In the genomic region with DNA sequence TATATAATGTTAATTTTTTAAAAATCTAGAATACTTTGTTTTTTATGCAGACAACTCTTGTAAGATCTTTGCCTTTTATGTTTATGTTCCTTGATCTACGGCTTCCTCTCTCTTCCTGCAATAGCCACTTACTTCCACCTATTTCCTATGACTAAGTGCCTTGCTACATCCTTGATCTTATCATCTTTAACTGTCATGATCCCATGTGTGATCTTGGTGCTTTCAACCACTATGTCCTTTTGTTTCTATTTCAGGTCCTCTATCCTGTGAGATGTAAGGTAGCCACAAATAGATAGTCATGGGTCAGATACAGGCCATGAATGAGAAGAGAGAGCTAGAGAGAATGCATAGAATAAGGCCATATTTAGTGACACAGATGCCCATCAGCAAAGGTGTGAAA, we compare ENCODE assay signal across 17 cellular contexts.
DNase-seq lines count a peak whose midpoint lies in the region; FAIRE-seq and TF ChIP-seq lines count a peak whose summit lies in the region.
"Had no signal": no experiment of that assay in that cellular context is flagged by ENCODE, and none has a peak within 500 bp of the region (broad histone marks: within the 10 kb centered on the region; RNA-seq: fewer than 3 reads in every experiment).

No MANE protein-coding gene starts in this region.

- H4K20me1 ChIP-seq in endothelial cell of umbilical vein (replicated peaks; ENCODE audit: control insufficient read depth, extremely low read depth, insufficient read depth, low read length) = no peaks in the 10 kb centered on the region

- FAIRE-seq in endothelial cell of umbilical vein (lab: Jason Lieb, UNC) = peak; percentile 40

- POLR2A ChIA-PET in endothelial cell of umbilical vein (lab: Charles Lee) = no interaction called here

- H3K4me2 ChIP-seq in endothelial cell of umbilical vein (ENCODE audit: insufficient read depth, low read length) = peak overlapping the region; percentile 82

- intact Hi-C loops in endothelial cell of umbilical vein (cut with micrococcal nuclease) = no loop called here

- H2AFZ ChIP-seq in endothelial cell of umbilical vein (ENCODE audit: low read depth, low read length) = peak overlapping the region; percentile 54

- H3K27ac ChIP-seq in endothelial cell of umbilical vein (ENCODE audit: insufficient read depth, low read depth, low read length) = no peak overlapping the region
- H3K27ac ChIP-seq: prostate gland, skin epidermis, WERI-Rb-1 had no signal

- no peak for TF ChIP-seq POLR2A in endothelial cell of umbilical vein (IDR thresholded peaks at IDR 0.05; ENCODE audit: low read depth, low read length)

- H3K79me2 ChIP-seq in endothelial cell of umbilical vein (ENCODE audit: control insufficient read depth, insufficient read depth, low read length) = no peaks in the 10 kb centered on the region

- H3K36me3 ChIP-seq in endothelial cell of umbilical vein (ENCODE audit: control insufficient read depth in 2 of 2, extremely low read depth in 1 of 2, insufficient read depth in 2 of 2, low read length in 2 of 2) = no peaks in the 10 kb centered on the region
- H3K36me3 ChIP-seq: prostate gland, WERI-Rb-1 had no signal

- TF ChIP-seq CTCF in endothelial cell of umbilical vein (IDR thresholded peaks at IDR 0.05; ENCODE audit: extremely low read depth in 1 of 2, insufficient read depth in 1 of 2, low read depth in 1 of 2, low read length in 2 of 2) = no peak

- no peaks in the 10 kb centered on the region for H3K9me1 ChIP-seq in endothelial cell of umbilical vein (replicated peaks; ENCODE audit: control insufficient read depth, extremely low read depth, insufficient read depth, low read length)

- no TSS peak for BruUV-seq in endothelial cell of umbilical vein (replicated peaks; lab: Mats Ljungman, UMichigan)

- dilution Hi-C loops in endothelial cell of umbilical vein (cut with MboI; ENCODE audit: extremely low pct_ligation_motif_present, low sequenced_read_pairs) = no loop called here

- no peak overlapping the region for H3K9ac ChIP-seq in endothelial cell of umbilical vein (replicated peaks; ENCODE audit: extremely low read depth, insufficient read depth, low read length)

- no peaks in the 10 kb centered on the region for H3K27me3 ChIP-seq in endothelial cell of umbilical vein (ENCODE audit: control insufficient read depth in 2 of 2, insufficient read depth in 2 of 2, low read length in 2 of 2)

- no peaks in the 10 kb centered on the region for H3K9me3 ChIP-seq in endothelial cell of umbilical vein (replicated peaks; ENCODE audit: control insufficient read depth, insufficient read depth, low read length)
- H3K9me3 ChIP-seq: prostate gland had no signal

- CTCF ChIA-PET in endothelial cell of umbilical vein (lab: Charles Lee) = interaction anchor here (0.7 kb wide), 1 partner anchor 8 kb away, joined by 3 read pairs; no protein-coding TSS in a partner anchor

- peak; percentile 54 for DNase-seq in EH (ENCODE audit: low read depth)
- peak; percentile 5 for DNase-seq in LHCN-M2 (ENCODE audit: low read depth)
- peak; percentile 82 for DNase-seq in RPMI7951 (ENCODE audit: low read depth)
- peak; percentile 32 for DNase-seq in endothelial cell of umbilical vein (ENCODE audit: low read depth, low spot score)
- DNase-seq in NCI-H1694 (lab: John Stamatoyannopoulos, UW) = no peak
- DNase-seq in stimulated activated CD4-positive, alpha-beta T cell treated with anti-CD3 and anti-CD28 coated beads, Interleukin-4, amount 100 ng/mL, for 4 hours = no peak
- no peak for DNase-seq in activated CD4-positive, alpha-beta T cell treated with anti-CD3 and anti-CD28 coated beads for 4 hours
- DNase-seq in stimulated activated CD8-positive, alpha-beta memory T cell treated with anti-CD3 and anti-CD28 coated beads, Interleukin-4, amount 100 ng/mL, for 48 hours = no peak
- DNase-seq: activated CD4-positive, alpha-beta memory T cell treated with anti-CD3 and anti-CD28 coated beads, Interleukin-2, amount 10 ng/mL, durations not matched to agents 7 days and 5 days; amygdala; DMS 273 treated with DMSO at 0.1 percent for 48 hours; left cardiac atrium; NCI-H226; stimulated activated CD4-positive, alpha-beta T cell treated with anti-CD3 and anti-CD28 coated beads, Interleukin-2, amount 100 ng/mL, for 48 hours; WERI-Rb-1 had no signal

- peaks cover 14% of the 10 kb centered on the region for H3K4me1 ChIP-seq in endothelial cell of umbilical vein (ENCODE audit: control insufficient read depth, extremely low read depth, insufficient read depth, low read length)
- H3K4me1 ChIP-seq: prostate gland had no signal

- no peak overlapping the region for H3K4me3 ChIP-seq in endothelial cell of umbilical vein (replicated peaks in 1 of 3; ENCODE audit: insufficient read depth in 1 of 3, low read depth in 1 of 3, low read length in 3 of 3)
- H3K4me3 ChIP-seq: prostate gland, skin epidermis had no signal

TF ChIP-seq in endothelial cell of umbilical vein, 7 proteins besides CTCF, POLR2A, EP300 and RAD21:
- TF ChIP-seq GATA2 (IDR thresholded peaks at IDR 0.05; ENCODE audit: insufficient read depth, insufficient read length, low read depth, low read length) = peak; percentile 95
- TF ChIP-seq FOS (IDR thresholded peaks at IDR 0.05; ENCODE audit: borderline replicate concordance, insufficient read depth, low read length) = peak; percentile 52
- TF ChIP-seq MYC (IDR thresholded peaks at IDR 0.05; ENCODE audit: low read depth, low read length) = no peak

Comparison
In these comparisons a context has a peak if more than half of its experiments do, and no peak if none do; other contexts are left out.
1. DNase-seq: peak in EH (single experiment), LHCN-M2 (single experiment), RPMI7951 (single experiment) and endothelial cell of umbilical vein (single experiment); none in NCI-H1694 (single experiment), stimulated activated CD4-positive, alpha-beta T cell treated with anti-CD3 and anti-CD28 coated beads, Interleukin-4, amount 100 ng/mL, for 4 hours (0 of 2), activated CD4-positive, alpha-beta T cell treated with anti-CD3 and anti-CD28 coated beads for 4 hours (0 of 2) and stimulated activated CD8-positive, alpha-beta memory T cell treated with anti-CD3 and anti-CD28 coated beads, Interleukin-4, amount 100 ng/mL, for 48 hours (single experiment).